Comparison of ENCODE assay signal across 18 cellular contexts in genomic region chr15:65743637-65744252, GRCh38. TPM values are rescaled to one million over a fixed set of nuclear protein-coding genes. Genes with fewer than 3 reads are reported as not detected.
DNase-seq lines count a peak whose midpoint lies in the region; ATAC-seq and TF ChIP-seq lines count a peak whose summit lies in the region.
"Had no signal": no experiment of that assay in that cellular context is flagged by ENCODE, and none has a peak within 500 bp of the region (broad histone marks: within the 10 kb centered on the region; RNA-seq: fewer than 3 reads in every experiment).

No MANE protein-coding gene starts in this region.

- H4K20me1 ChIP-seq in PC-3 (ENCODE audit: low read length) = no peaks in the 10 kb centered on the region

- peak overlapping the region; percentile 7 for H3K27ac ChIP-seq in cardiac muscle cell
- H3K27ac ChIP-seq in PC-3 (ENCODE audit: low read length) = no peak overlapping the region
- no peak overlapping the region for H3K27ac ChIP-seq in foreskin keratinocyte

- peaks cover 14% of the 10 kb centered on the region for H3K4me1 ChIP-seq in cardiac muscle cell (ENCODE audit: low read depth)
- peaks cover 14% of the 10 kb centered on the region for H3K4me1 ChIP-seq in PC-3 (ENCODE audit: insufficient read depth, low read length)
- H3K4me1 ChIP-seq in foreskin keratinocyte = no peaks in the 10 kb centered on the region

- H3K9ac ChIP-seq in PC-3 (ENCODE audit: low read length) = no peak overlapping the region

- H3K27ac Mint-ChIP-seq in effector memory CD8-positive, alpha-beta T cell = peak overlapping the region; percentile 1 to 6
- H3K27ac Mint-ChIP-seq in stimulated activated memory B cell treated with anti-CD40 and anti-IgM and Interleukin-4, amounts not matched to agents 10 μg/mL and 1 μg/mL and 100 μg/mL, for 72 hours = peak overlapping the region; percentile 8

- POLR2A ChIA-PET in PC-3 (lab: Charles Lee; ENCODE audit: unreplicated experiment) = no interaction called here

- no peaks in the 10 kb centered on the region for H3K79me2 ChIP-seq in PC-3 (ENCODE audit: low read length)

- no peak overlapping the region for H3K4me2 ChIP-seq in PC-3 (ENCODE audit: low read length)

- no peaks in the 10 kb centered on the region for H3F3A ChIP-seq in PC-3 (ENCODE audit: low read length, unreplicated experiment)

- ATAC-seq in left cardiac atrium (no peak), SK-N-SH treated with all-trans-retinoic acid at 6 μM for 48 hours (peak; percentile 59), PC-3 (no peak), foreskin keratinocyte (no peak)
- no peak for ATAC-seq in effector memory CD8-positive, alpha-beta T cell (replicated peaks)
- ATAC-seq in stimulated activated memory B cell treated with anti-CD40 and anti-IgM and Interleukin-4, amounts not matched to agents 10 μg/mL and 1 μg/mL and 100 μg/mL, for 72 hours = no peak
- ATAC-seq: Panc1, Right ventricle myocardium inferior had no signal

- H3K27me3 Mint-ChIP-seq in effector memory CD8-positive, alpha-beta T cell = no peaks in the 10 kb centered on the region
- H3K27me3 Mint-ChIP-seq in stimulated activated memory B cell treated with anti-CD40 and anti-IgM and Interleukin-4, amounts not matched to agents 10 μg/mL and 1 μg/mL and 100 μg/mL, for 72 hours = no peaks in the 10 kb centered on the region

- intact Hi-C loops in left cardiac atrium (cut with DNase I) = no loop called here
- intact Hi-C loops in PC-3 (cut with micrococcal nuclease) = no loop called here

- H3K4me3 ChIP-seq in cardiac muscle cell = no peak overlapping the region
- H3K4me3 ChIP-seq in PC-3 (ENCODE audit: low read length) = no peak overlapping the region
- H3K4me3 ChIP-seq: MG63 had no signal

- H3K36me3 Mint-ChIP-seq in effector memory CD8-positive, alpha-beta T cell (ENCODE audit: insufficient read depth) = peaks cover 59% of the 10 kb centered on the region
- H3K36me3 Mint-ChIP-seq in stimulated activated memory B cell treated with anti-CD40 and anti-IgM and Interleukin-4, amounts not matched to agents 10 μg/mL and 1 μg/mL and 100 μg/mL, for 72 hours = peaks cover 50% of the 10 kb centered on the region

- peak in 1 of 2 donors; percentile 37 for DNase-seq in cardiac muscle cell (ENCODE audit: low read depth in 1 of 2, low spot score in 1 of 2)
- DNase-seq in left cardiac atrium = no peak
- DNase-seq in effector memory CD8-positive, alpha-beta T cell = no peak
- DNase-seq in nucleus accumbens (lab: John Stamatoyannopoulos, UW) = no peak
- DNase-seq in PC-3 = no peak
- DNase-seq in foreskin keratinocyte = no peak
- DNase-seq: C1 segment of cervical spinal cord, DMS79 treated with DMSO at 0.1 percent for 48 hours, GDM1, MG63, NCI-H1105, NCI-H187, NCI-H446, NCI-H774 had no signal

- no peaks in the 10 kb centered on the region for H3K9me3 Mint-ChIP-seq in effector memory CD8-positive, alpha-beta T cell
- H3K9me3 Mint-ChIP-seq in stimulated activated memory B cell treated with anti-CD40 and anti-IgM and Interleukin-4, amounts not matched to agents 10 μg/mL and 1 μg/mL and 100 μg/mL, for 72 hours = no peaks in the 10 kb centered on the region

- H3K4me1 Mint-ChIP-seq in effector memory CD8-positive, alpha-beta T cell (ENCODE audit: low read depth in 2 of 2) = no peaks in the 10 kb centered on the region
- peaks cover 7% of the 10 kb centered on the region for H3K4me1 Mint-ChIP-seq in stimulated activated memory B cell treated with anti-CD40 and anti-IgM and Interleukin-4, amounts not matched to agents 10 μg/mL and 1 μg/mL and 100 μg/mL, for 72 hours

- H2AFZ ChIP-seq in PC-3 (ENCODE audit: low read length) = no peak overlapping the region

- BruUV-seq in PC-3 (replicated peaks; lab: Mats Ljungman, UMichigan) = no TSS peak

- no peak overlapping the region for H3K4me3 Mint-ChIP-seq in effector memory CD8-positive, alpha-beta T cell
- no peak overlapping the region for H3K4me3 Mint-ChIP-seq in stimulated activated memory B cell treated with anti-CD40 and anti-IgM and Interleukin-4, amounts not matched to agents 10 μg/mL and 1 μg/mL and 100 μg/mL, for 72 hours

- no peaks in the 10 kb centered on the region for H3K36me3 ChIP-seq in cardiac muscle cell
- no peaks in the 10 kb centered on the region for H3K36me3 ChIP-seq in PC-3 (ENCODE audit: low read depth, low read length)
- H3K36me3 ChIP-seq: MG63 had no signal

- TF ChIP-seq CTCF in cardiac muscle cell (IDR thresholded peaks at IDR 0.05; ENCODE audit: low read depth, low read length) (no peak), PC-3 (conservative IDR thresholded peaks at IDR 0.05; ENCODE audit: low read depth, low read length) (no peak), foreskin keratinocyte (conservative IDR thresholded peaks at IDR 0.05) (no peak)

- H3K27me3 ChIP-seq in cardiac muscle cell (no peaks in the 10 kb centered on the region), PC-3 (ENCODE audit: low read length) (no peaks in the 10 kb centered on the region), foreskin keratinocyte (no peaks in the 10 kb centered on the region)
- H3K27me3 ChIP-seq: MG63 had no signal

- H3K9me3 ChIP-seq in cardiac muscle cell (ENCODE audit: low read depth) (no peaks in the 10 kb centered on the region), PC-3 (ENCODE audit: low read length) (no peaks in the 10 kb centered on the region)
- H3K9me3 ChIP-seq: MG63 had no signal

- CTCF ChIA-PET in PC-3 (lab: Charles Lee) = no interaction called here

- no peaks in the 10 kb centered on the region for H3K9me2 ChIP-seq in PC-3 (replicated peaks; ENCODE audit: low read length)

TF ChIP-seq in SK-N-SH treated with all-trans-retinoic acid at 6 μM for 48 hours, 23 proteins besides CTCF, POLR2A, EP300 and RAD21:
- TF ChIP-seq ZNF565 (CRISPR knock-in tag; conservative IDR thresholded peaks at IDR 0.05; ENCODE audit: low read depth) (no peak), ZNF70 (CRISPR knock-in tag; IDR thresholded peaks at IDR 0.05) (no peak), ISL1 (CRISPR knock-in tag; IDR thresholded peaks at IDR 0.05) (peak; percentile 74), SNAI2 (CRISPR knock-in tag; IDR thresholded peaks at IDR 0.05) (peak; percentile 12; the same call in 1 of the 2 replicates), PPARA (CRISPR knock-in tag; IDR thresholded peaks at IDR 0.05; ENCODE audit: borderline replicate concordance) (no peak)

RNA-seq across cellular contexts. Expression of gene DENND4A, which starts 48.3 kb away (rescaled TPM):
- total RNA-seq in cardiac muscle cell = 4.7 and 7.7 TPM in 2 replicates
- polyA plus RNA-seq in cardiac muscle cell = 3.5 and 7.4 TPM in 2 replicates
- total RNA-seq in left cardiac atrium = 10 to 100 TPM; 18.1 to 22.9 TPM
- 6.2 and 11.6 TPM in 2 replicates for total RNA-seq in PC-3 (2014; rRNA removed)
- total RNA-seq in foreskin keratinocyte = 11.5 and 12.9 TPM in 2 replicates
- 5.8 and 6.2 TPM in 2 replicates for polyA plus RNA-seq in foreskin keratinocyte
